18 cellular contexts compared by ENCODE assay signal in the genomic region with DNA sequence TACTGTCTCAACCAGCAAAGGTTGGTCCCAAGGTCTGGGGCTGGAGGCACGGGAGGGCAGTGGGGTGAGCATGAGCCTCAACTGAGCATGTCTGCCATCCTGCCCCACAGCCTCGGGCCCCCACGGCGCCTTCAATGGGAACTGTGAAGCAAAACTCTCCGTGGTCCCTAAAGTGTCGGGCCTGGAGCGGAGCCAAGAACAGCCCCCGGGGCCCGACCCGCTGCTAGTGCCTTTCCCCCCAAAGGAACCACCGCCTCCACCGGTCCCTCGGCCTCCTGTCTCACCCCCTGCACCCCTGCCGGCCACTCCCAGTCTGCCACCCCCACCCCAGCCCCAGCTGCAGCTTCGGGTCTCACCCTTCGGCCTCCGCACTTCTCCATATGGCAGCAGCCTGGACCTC. TPM values are rescaled to one million over a fixed set of nuclear protein-coding genes. Genes with fewer than 3 reads are reported as not detected.
DNase-seq lines count a peak whose midpoint lies in the region; ATAC-seq and TF ChIP-seq lines count a peak whose summit lies in the region.
"Had no signal": no experiment of that assay in that cellular context is flagged by ENCODE, and none has a peak within 500 bp of the region (broad histone marks: within the 10 kb centered on the region; RNA-seq: fewer than 3 reads in every experiment).

No MANE protein-coding gene starts in this region.

- H3K79me2 ChIP-seq in OCI-LY3 (ENCODE audit: low read length) = peaks cover 74% of the 10 kb centered on the region
- H3K79me2 ChIP-seq in osteoblast (ENCODE audit: insufficient read depth, low read length) = peaks cover 78% of the 10 kb centered on the region

- TF ChIP-seq CTCF in OCI-LY3 (IDR thresholded peaks at IDR 0.05; ENCODE audit: low read depth, low read length) (no peak), osteoblast (IDR thresholded peaks at IDR 0.05; ENCODE audit: extremely low read depth, low read depth, low read length) (no peak), testis (IDR thresholded peaks at IDR 0.05) (no peak)

- CTCF ChIA-PET in activated CD4-positive, alpha-beta T cell treated with anti-CD3 and anti-CD28 coated beads, Interleukin-2, amount 10 ng/mL, durations not matched to agents 7 days and 5 days (lab: Charles Lee) = interaction anchor here (0.8 to 3.2 kb wide), 3 partner anchors 28 to 32 kb away, joined by 3 to 18 read pairs (median 14); no protein-coding TSS in a partner anchor

- H4K20me1 ChIP-seq in OCI-LY3 (ENCODE audit: insufficient read depth, low read length) (peaks cover 55% of the 10 kb centered on the region), osteoblast (ENCODE audit: insufficient read depth, low read length) (peaks cover 63% of the 10 kb centered on the region)

- H3K36me3 ChIP-seq in OCI-LY3 (replicated peaks; ENCODE audit: low read depth, low read length) = peaks cover 64% of the 10 kb centered on the region
- H3K36me3 ChIP-seq in osteoblast (ENCODE audit: insufficient read depth, low read length) = peaks cover 64% of the 10 kb centered on the region
- no peaks in the 10 kb centered on the region for H3K36me3 ChIP-seq in testis (ENCODE audit: low read depth, missing control alignments)

- 84 to 90% methylated on average over 5 to 17 of the region's 17 CpGs for WGBS in testis, 2 donors

- no peak for TF ChIP-seq POLR2A in testis (IDR thresholded peaks at IDR 0.05)

- H3K4me2 ChIP-seq in OCI-LY3 (ENCODE audit: low read length) (peak overlapping the region; percentile 97), osteoblast (ENCODE audit: insufficient read depth, low read length) (no peak overlapping the region)

- peak overlapping the region; percentile 50 for H3K27ac Mint-ChIP-seq in activated CD4-positive, alpha-beta T cell treated with anti-CD3 and anti-CD28 coated beads, Interleukin-2, amount 10 ng/mL, durations not matched to agents 7 days and 5 days
- peak overlapping the region; percentile 91 for H3K27ac Mint-ChIP-seq in central memory CD8-positive, alpha-beta T cell (ENCODE audit: low read depth)

- peaks cover 32% of the 10 kb centered on the region for H3K4me1 ChIP-seq in OCI-LY3 (ENCODE audit: low read length)
- peaks cover 24% of the 10 kb centered on the region for H3K4me1 ChIP-seq in osteoblast (ENCODE audit: insufficient read depth, low read length)
- peaks cover 29% of the 10 kb centered on the region for H3K4me1 ChIP-seq in testis
- H3K4me1 ChIP-seq: Caco-2 had no signal

- POLR2A ChIA-PET in activated CD4-positive, alpha-beta T cell treated with anti-CD3 and anti-CD28 coated beads, Interleukin-2, amount 10 ng/mL, durations not matched to agents 7 days and 5 days (lab: Charles Lee) = no interaction called here

- no peak for DNase-seq in activated CD4-positive, alpha-beta T cell treated with anti-CD3 and anti-CD28 coated beads, Interleukin-2, amount 10 ng/mL, durations not matched to agents 7 days and 5 days
- DNase-seq in activated CD4-positive, alpha-beta T cell treated with anti-CD3 and anti-CD28 coated beads for 48 hours = no peak
- no peak for DNase-seq in central memory CD8-positive, alpha-beta T cell (ENCODE audit: low spot score in 2 of 2)
- peak; percentile 80 for DNase-seq in osteoblast (ENCODE audit: insufficient read length, low spot score, missing footprints)
- DNase-seq in testis = no peak
- no peak for DNase-seq in NCI-H1417 treated with DMSO at 0.1 percent for 48 hours (lab: John Stamatoyannopoulos, UW)
- DNase-seq: anterior cingulate cortex; Caco-2; foreskin keratinocyte; GOT3; left cardiac atrium; NCI-H1105 treated with DMSO at 0.1 percent for 48 hours; NCI-H2227 treated with DMSO at 0.1 percent for 48 hours; NK-92 treated with Interleukin-12 subunit alpha and Interleukin-12 subunit beta, amount 100 ng/mL, for 24 hours; stimulated activated naive CD4-positive, alpha-beta T cell treated with Interleukin-2 at 50 U/mL for 16 hours had no signal

- H3K9me3 ChIP-seq in OCI-LY3 (ENCODE audit: insufficient read depth, low read length) = no peaks in the 10 kb centered on the region
- no peaks in the 10 kb centered on the region for H3K9me3 ChIP-seq in osteoblast (ENCODE audit: low read depth, low read length)
- no peaks in the 10 kb centered on the region for H3K9me3 ChIP-seq in testis
- H3K9me3 ChIP-seq: Caco-2 had no signal

- intact Hi-C loops in testis (cut with DNase I; ENCODE audit: low total_unique reads) = no loop called here

- H3K27me3 Mint-ChIP-seq in activated CD4-positive, alpha-beta T cell treated with anti-CD3 and anti-CD28 coated beads, Interleukin-2, amount 10 ng/mL, durations not matched to agents 7 days and 5 days = no peaks in the 10 kb centered on the region
- H3K27me3 Mint-ChIP-seq in central memory CD8-positive, alpha-beta T cell = no peaks in the 10 kb centered on the region

- ATAC-seq in central memory CD8-positive, alpha-beta T cell (replicated peaks; ENCODE audit: extremely low read depth, poor library complexity, severe bottlenecking) = no peak
- ATAC-seq in HG02759 (IDR thresholded peaks at IDR 0.05; ENCODE audit: unreplicated experiment) = no peak
- ATAC-seq: foreskin keratinocyte, left cardiac atrium had no signal

- H3K36me3 Mint-ChIP-seq in activated CD4-positive, alpha-beta T cell treated with anti-CD3 and anti-CD28 coated beads, Interleukin-2, amount 10 ng/mL, durations not matched to agents 7 days and 5 days (ENCODE audit: low read depth) = peaks cover 50% of the 10 kb centered on the region
- peaks cover 73% of the 10 kb centered on the region for H3K36me3 Mint-ChIP-seq in central memory CD8-positive, alpha-beta T cell (ENCODE audit: insufficient read depth)

- H3K4me3 ChIP-seq in OCI-LY3 (ENCODE audit: low read length) (peak overlapping the region; percentile 86), osteoblast (ENCODE audit: insufficient read depth, low read length) (no peak overlapping the region), testis (no peak overlapping the region)

- no peaks in the 10 kb centered on the region for H3K27me3 ChIP-seq in OCI-LY3 (ENCODE audit: low read depth, low read length)
- H3K27me3 ChIP-seq in osteoblast (ENCODE audit: insufficient read depth, low read length) = no peaks in the 10 kb centered on the region
- H3K27me3 ChIP-seq in testis = no peaks in the 10 kb centered on the region
- H3K27me3 ChIP-seq: foreskin keratinocyte had no signal

- no peak overlapping the region for H3K4me3 Mint-ChIP-seq in activated CD4-positive, alpha-beta T cell treated with anti-CD3 and anti-CD28 coated beads, Interleukin-2, amount 10 ng/mL, durations not matched to agents 7 days and 5 days
- H3K4me3 Mint-ChIP-seq in central memory CD8-positive, alpha-beta T cell = peak overlapping the region; percentile 99

- H3K4me1 Mint-ChIP-seq in activated CD4-positive, alpha-beta T cell treated with anti-CD3 and anti-CD28 coated beads, Interleukin-2, amount 10 ng/mL, durations not matched to agents 7 days and 5 days = peaks cover 38% of the 10 kb centered on the region
- peaks cover 47% of the 10 kb centered on the region for H3K4me1 Mint-ChIP-seq in central memory CD8-positive, alpha-beta T cell

- H2AFZ ChIP-seq in OCI-LY3 (ENCODE audit: low read depth, low read length) (no peak overlapping the region), osteoblast (ENCODE audit: low read length) (no peak overlapping the region)

- H3K27ac ChIP-seq in OCI-LY3 (ENCODE audit: low read length) = peak overlapping the region; percentile 98
- H3K27ac ChIP-seq in osteoblast (ENCODE audit: low read depth, low read length) = no peak overlapping the region
- no peak overlapping the region for H3K27ac ChIP-seq in testis
- H3K27ac ChIP-seq: foreskin keratinocyte, KMS-11 had no signal

- no peak overlapping the region for H3K9ac ChIP-seq in OCI-LY3 (ENCODE audit: low read length)
- H3K9ac ChIP-seq: KMS-11 had no signal

- H3K9me3 Mint-ChIP-seq in activated CD4-positive, alpha-beta T cell treated with anti-CD3 and anti-CD28 coated beads, Interleukin-2, amount 10 ng/mL, durations not matched to agents 7 days and 5 days = no peaks in the 10 kb centered on the region
- H3K9me3 Mint-ChIP-seq in central memory CD8-positive, alpha-beta T cell = no peaks in the 10 kb centered on the region

RNA-seq across cellular contexts. Expression of a gene that starts 4.2 kb away (rescaled TPM):
- 100 to 1,000 TPM in 1 of 2 experiments, 10 to 100 TPM in 1; 88.9 to 109 TPM for total RNA-seq in activated CD4-positive, alpha-beta T cell treated with anti-CD3 and anti-CD28 coated beads, Interleukin-2, amount 10 ng/mL, durations not matched to agents 7 days and 5 days
- total RNA-seq in osteoblast = 24.5 and 30.8 TPM in 2 replicates
- total RNA-seq in testis = 100 to 1,000 TPM; 140 to 165 TPM
- 302 TPM for polyA plus RNA-seq in testis (ENCODE audit: insufficient read depth, low read depth, low replicate concordance)

RNA-seq across cellular contexts. Expression of a gene that starts 11.7 kb away (rescaled TPM):
- 10 to 100 TPM; 78.6 to 80.1 TPM for total RNA-seq in activated CD4-positive, alpha-beta T cell treated with anti-CD3 and anti-CD28 coated beads, Interleukin-2, amount 10 ng/mL, durations not matched to agents 7 days and 5 days
- total RNA-seq in osteoblast (6.8 and 8.0 TPM in 2 replicates), testis (10 to 100 TPM; 60.0 to 66.3 TPM)
- polyA plus RNA-seq in testis (ENCODE audit: insufficient read depth, low read depth, low replicate concordance) = 37.0 TPM

RNA-seq across cellular contexts. Expression of a gene that starts 36.5 kb away (rescaled TPM):
- total RNA-seq in activated CD4-positive, alpha-beta T cell treated with anti-CD3 and anti-CD28 coated beads, Interleukin-2, amount 10 ng/mL, durations not matched to agents 7 days and 5 days = 10 to 100 TPM; 81.7 to 86.1 TPM
- total RNA-seq in osteoblast = 16.3 and 19.2 TPM in 2 replicates
- 10 to 100 TPM; 74.3 to 80.8 TPM for total RNA-seq in testis
- polyA plus RNA-seq in testis (ENCODE audit: insufficient read depth, low read depth, low replicate concordance) = 44.3 TPM

RNA-seq across cellular contexts. Expression of a gene that starts 52.3 kb away (rescaled TPM):
- total RNA-seq in activated CD4-positive, alpha-beta T cell treated with anti-CD3 and anti-CD28 coated beads, Interleukin-2, amount 10 ng/mL, durations not matched to agents 7 days and 5 days = 10 to 100 TPM; 12.8 to 13.8 TPM
- total RNA-seq in osteoblast (7.1 and 8.3 TPM in 2 replicates), testis (10 to 100 TPM; 33.0 to 41.3 TPM)
- 82.7 TPM for polyA plus RNA-seq in testis (ENCODE audit: insufficient read depth, low read depth, low replicate concordance)
